In the genomic region with DNA sequence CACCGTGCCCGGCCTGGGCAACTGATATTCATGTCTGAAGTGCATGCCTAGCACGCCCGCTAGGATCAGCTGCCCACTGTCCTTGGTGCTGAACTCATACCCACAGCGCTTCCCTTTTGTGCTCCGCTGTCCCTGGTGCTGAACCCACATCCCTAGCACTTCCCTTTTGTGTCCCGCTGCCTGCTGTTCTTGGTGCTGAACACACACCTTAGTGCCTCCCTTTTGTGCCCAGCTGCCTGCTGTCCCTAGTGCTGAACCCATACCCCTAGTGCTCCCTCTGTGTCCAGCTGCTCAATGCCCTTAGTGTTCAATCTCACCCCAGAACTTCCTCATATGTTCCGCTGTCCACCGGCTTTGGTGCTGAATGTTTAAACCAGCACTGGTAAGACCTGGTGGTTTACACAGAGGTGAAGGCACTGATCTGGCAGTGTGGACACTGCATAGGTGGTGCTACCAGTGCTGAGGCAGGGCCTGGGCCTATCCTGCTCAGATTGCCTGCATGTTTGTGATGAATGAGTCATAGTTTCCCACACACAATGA, we compare ENCODE assay signal across 1 cellular context.
A peak's percentile ranks its signal among the peaks of the same experiment; 100 is the strongest.
TF ChIP-seq lines count a peak whose summit lies in the region.

No MANE protein-coding gene starts in this region.

TF ChIP-seq in A549, 52 proteins besides CTCF, POLR2A, EP300 and RAD21 (continued from another document):
- TF ChIP-seq, protein P1, sequence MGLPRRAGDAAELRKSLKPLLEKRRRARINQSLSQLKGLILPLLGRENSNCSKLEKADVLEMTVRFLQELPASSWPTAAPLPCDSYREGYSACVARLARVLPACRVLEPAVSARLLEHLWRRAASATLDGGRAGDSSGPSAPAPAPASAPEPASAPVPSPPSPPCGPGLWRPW (IDR thresholded peaks at IDR 0.05), result no peak
- TF ChIP-seq NR3C1 (IDR thresholded peaks at IDR 0.05), result no peak
- peak; percentile 90 for TF ChIP-seq RCOR1 (IDR thresholded peaks at IDR 0.05; ENCODE audit: low read depth, low read length)
- TF ChIP-seq ZSCAN20 (CRISPR knock-in tag; IDR thresholded peaks at IDR 0.05), result peak; percentile 99
- TF ChIP-seq, protein P2, sequence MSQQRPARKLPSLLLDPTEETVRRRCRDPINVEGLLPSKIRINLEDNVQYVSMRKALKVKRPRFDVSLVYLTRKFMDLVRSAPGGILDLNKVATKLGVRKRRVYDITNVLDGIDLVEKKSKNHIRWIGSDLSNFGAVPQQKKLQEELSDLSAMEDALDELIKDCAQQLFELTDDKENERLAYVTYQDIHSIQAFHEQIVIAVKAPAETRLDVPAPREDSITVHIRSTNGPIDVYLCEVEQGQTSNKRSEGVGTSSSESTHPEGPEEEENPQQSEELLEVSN (IDR thresholded peaks at IDR 0.05; ENCODE audit: borderline replicate concordance, low read depth), result no peak
- TF ChIP-seq, protein P3, sequence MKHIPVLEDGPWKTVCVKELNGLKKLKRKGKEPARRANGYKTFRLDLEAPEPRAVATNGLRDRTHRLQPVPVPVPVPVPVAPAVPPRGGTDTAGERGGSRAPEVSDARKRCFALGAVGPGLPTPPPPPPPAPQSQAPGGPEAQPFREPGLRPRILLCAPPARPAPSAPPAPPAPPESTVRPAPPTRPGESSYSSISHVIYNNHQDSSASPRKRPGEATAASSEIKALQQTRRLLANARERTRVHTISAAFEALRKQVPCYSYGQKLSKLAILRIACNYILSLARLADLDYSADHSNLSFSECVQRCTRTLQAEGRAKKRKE (CRISPR knock-in tag; IDR thresholded peaks at IDR 0.05; ENCODE audit: low read depth), result peak; percentile 99
- TF ChIP-seq JUN (IDR thresholded peaks at IDR 0.05), result no peak
- TF ChIP-seq HEYL (CRISPR knock-in tag; IDR thresholded peaks at IDR 0.05), result peak; percentile 99
- peak; percentile 100 for TF ChIP-seq FOXS1 (CRISPR knock-in tag; IDR thresholded peaks at IDR 0.05)
- TF ChIP-seq GATA3 (IDR thresholded peaks at IDR 0.05; ENCODE audit: borderline replicate concordance), result no peak
- TF ChIP-seq RNF2 (IDR thresholded peaks at IDR 0.05; ENCODE audit: borderline replicate concordance, low read depth), result no peak
- TF ChIP-seq, protein P4, sequence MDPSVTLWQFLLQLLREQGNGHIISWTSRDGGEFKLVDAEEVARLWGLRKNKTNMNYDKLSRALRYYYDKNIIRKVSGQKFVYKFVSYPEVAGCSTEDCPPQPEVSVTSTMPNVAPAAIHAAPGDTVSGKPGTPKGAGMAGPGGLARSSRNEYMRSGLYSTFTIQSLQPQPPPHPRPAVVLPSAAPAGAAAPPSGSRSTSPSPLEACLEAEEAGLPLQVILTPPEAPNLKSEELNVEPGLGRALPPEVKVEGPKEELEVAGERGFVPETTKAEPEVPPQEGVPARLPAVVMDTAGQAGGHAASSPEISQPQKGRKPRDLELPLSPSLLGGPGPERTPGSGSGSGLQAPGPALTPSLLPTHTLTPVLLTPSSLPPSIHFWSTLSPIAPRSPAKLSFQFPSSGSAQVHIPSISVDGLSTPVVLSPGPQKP (IDR thresholded peaks at IDR 0.05; ENCODE audit: low read depth, low read length), result no peak
- TF ChIP-seq CHD2 (IDR thresholded peaks at IDR 0.05; ENCODE audit: low read length, partially characterized antibody), result no peak
- TF ChIP-seq MAFK (IDR thresholded peaks at IDR 0.05; ENCODE audit: partially characterized antibody), result no peak
- TF ChIP-seq RFX5 (IDR thresholded peaks at IDR 0.05), result 0 out of 2 replicates have a peak, but pooled peaks have one; percentile 24
- peak; percentile 100 for TF ChIP-seq HOXB5 (CRISPR knock-in tag; IDR thresholded peaks at IDR 0.05)
- TF ChIP-seq MAZ (IDR thresholded peaks at IDR 0.05; ENCODE audit: borderline replicate concordance, low read depth, low read length), result no peak
- TF ChIP-seq SMC3 (IDR thresholded peaks at IDR 0.05), result no peak
- peak; percentile 86 for TF ChIP-seq NPAS2 (CRISPR knock-in tag; IDR thresholded peaks at IDR 0.05; ENCODE audit: borderline replicate concordance)
- no peak for TF ChIP-seq JUNB (IDR thresholded peaks at IDR 0.05)
- no peak for TF ChIP-seq ZFP36 (IDR thresholded peaks at IDR 0.05; ENCODE audit: borderline replicate concordance, partially characterized antibody)
- TF ChIP-seq, protein P5, sequence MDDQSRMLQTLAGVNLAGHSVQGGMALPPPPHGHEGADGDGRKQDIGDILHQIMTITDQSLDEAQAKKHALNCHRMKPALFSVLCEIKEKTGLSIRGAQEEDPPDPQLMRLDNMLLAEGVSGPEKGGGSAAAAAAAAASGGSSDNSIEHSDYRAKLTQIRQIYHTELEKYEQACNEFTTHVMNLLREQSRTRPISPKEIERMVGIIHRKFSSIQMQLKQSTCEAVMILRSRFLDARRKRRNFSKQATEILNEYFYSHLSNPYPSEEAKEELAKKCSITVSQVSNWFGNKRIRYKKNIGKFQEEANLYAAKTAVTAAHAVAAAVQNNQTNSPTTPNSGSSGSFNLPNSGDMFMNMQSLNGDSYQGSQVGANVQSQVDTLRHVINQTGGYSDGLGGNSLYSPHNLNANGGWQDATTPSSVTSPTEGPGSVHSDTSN (IDR thresholded peaks at IDR 0.05), result no peak
- peak; percentile 96; the same call in 1 of the 2 replicates for TF ChIP-seq TFCP2L1 (CRISPR knock-in tag; IDR thresholded peaks at IDR 0.05)
- TF ChIP-seq BHLHE40 (IDR thresholded peaks at IDR 0.05; ENCODE audit: low read depth, low read length), result no peak
- no peak for TF ChIP-seq MYC (IDR thresholded peaks at IDR 0.05; ENCODE audit: borderline replicate concordance, low read length)
- TF ChIP-seq PHF8 (IDR thresholded peaks at IDR 0.05; ENCODE audit: borderline replicate concordance, low read depth), result no peak
- TF ChIP-seq POLR2AphosphoS2 (conservative IDR thresholded peaks at IDR 0.05; ENCODE audit: low read length), result no peak
- peak; percentile 99 for TF ChIP-seq ZNF302 (CRISPR knock-in tag; IDR thresholded peaks at IDR 0.05)
- TF ChIP-seq HDAC2 (IDR thresholded peaks at IDR 0.05), result peak; percentile 82; the same call in 1 of the 2 replicates
- no peak for TF ChIP-seq CBX2 (IDR thresholded peaks at IDR 0.05; ENCODE audit: borderline replicate concordance, low read depth)
- peak; percentile 48; the same call in 1 of the 2 replicates for TF ChIP-seq KDM1A (IDR thresholded peaks at IDR 0.05; ENCODE audit: low read depth)
- TF ChIP-seq CHD4 (IDR thresholded peaks at IDR 0.05; ENCODE audit: borderline replicate concordance), result no peak
- peak; percentile 97 for TF ChIP-seq HOXA7 (CRISPR knock-in tag; IDR thresholded peaks at IDR 0.05)
- TF ChIP-seq CBX8 (IDR thresholded peaks at IDR 0.05), result no peak
- no peak; the same call in 1 of the 2 replicates for TF ChIP-seq NFE2L2 (conservative IDR thresholded peaks at IDR 0.05; ENCODE audit: low read length)
- TF ChIP-seq, protein P6, sequence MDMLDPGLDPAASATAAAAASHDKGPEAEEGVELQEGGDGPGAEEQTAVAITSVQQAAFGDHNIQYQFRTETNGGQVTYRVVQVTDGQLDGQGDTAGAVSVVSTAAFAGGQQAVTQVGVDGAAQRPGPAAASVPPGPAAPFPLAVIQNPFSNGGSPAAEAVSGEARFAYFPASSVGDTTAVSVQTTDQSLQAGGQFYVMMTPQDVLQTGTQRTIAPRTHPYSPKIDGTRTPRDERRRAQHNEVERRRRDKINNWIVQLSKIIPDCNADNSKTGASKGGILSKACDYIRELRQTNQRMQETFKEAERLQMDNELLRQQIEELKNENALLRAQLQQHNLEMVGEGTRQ (IDR thresholded peaks at IDR 0.05), result no peak
- no peak for TF ChIP-seq SREBF2 (IDR thresholded peaks at IDR 0.05)
- no peak for TF ChIP-seq ZC3H11A (IDR thresholded peaks at IDR 0.05)
- TF ChIP-seq ESRRA (IDR thresholded peaks at IDR 0.05; ENCODE audit: borderline replicate concordance, low read length), result no peak
- TF ChIP-seq CEBPB (IDR thresholded peaks at IDR 0.05), result no peak
- TF ChIP-seq EHF (CRISPR knock-in tag; IDR thresholded peaks at IDR 0.05), result peak; percentile 100
- no peak for TF ChIP-seq FOSL2 (IDR thresholded peaks at IDR 0.05)
- TF ChIP-seq FOSL2 (CRISPR knock-in tag; IDR thresholded peaks at IDR 0.05), result peak; percentile 59; the same call in 1 of the 2 replicates
- TF ChIP-seq, protein P7, sequence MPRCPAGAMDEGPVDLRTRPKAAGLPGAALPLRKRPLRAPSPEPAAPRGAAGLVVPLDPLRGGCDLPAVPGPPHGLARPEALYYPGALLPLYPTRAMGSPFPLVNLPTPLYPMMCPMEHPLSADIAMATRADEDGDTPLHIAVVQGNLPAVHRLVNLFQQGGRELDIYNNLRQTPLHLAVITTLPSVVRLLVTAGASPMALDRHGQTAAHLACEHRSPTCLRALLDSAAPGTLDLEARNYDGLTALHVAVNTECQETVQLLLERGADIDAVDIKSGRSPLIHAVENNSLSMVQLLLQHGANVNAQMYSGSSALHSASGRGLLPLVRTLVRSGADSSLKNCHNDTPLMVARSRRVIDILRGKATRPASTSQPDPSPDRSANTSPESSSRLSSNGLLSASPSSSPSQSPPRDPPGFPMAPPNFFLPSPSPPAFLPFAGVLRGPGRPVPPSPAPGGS (IDR thresholded peaks at IDR 0.05), result no peak
- peak; percentile 98 for TF ChIP-seq FOSB (CRISPR knock-in tag; IDR thresholded peaks at IDR 0.05)
- TF ChIP-seq, protein P8, sequence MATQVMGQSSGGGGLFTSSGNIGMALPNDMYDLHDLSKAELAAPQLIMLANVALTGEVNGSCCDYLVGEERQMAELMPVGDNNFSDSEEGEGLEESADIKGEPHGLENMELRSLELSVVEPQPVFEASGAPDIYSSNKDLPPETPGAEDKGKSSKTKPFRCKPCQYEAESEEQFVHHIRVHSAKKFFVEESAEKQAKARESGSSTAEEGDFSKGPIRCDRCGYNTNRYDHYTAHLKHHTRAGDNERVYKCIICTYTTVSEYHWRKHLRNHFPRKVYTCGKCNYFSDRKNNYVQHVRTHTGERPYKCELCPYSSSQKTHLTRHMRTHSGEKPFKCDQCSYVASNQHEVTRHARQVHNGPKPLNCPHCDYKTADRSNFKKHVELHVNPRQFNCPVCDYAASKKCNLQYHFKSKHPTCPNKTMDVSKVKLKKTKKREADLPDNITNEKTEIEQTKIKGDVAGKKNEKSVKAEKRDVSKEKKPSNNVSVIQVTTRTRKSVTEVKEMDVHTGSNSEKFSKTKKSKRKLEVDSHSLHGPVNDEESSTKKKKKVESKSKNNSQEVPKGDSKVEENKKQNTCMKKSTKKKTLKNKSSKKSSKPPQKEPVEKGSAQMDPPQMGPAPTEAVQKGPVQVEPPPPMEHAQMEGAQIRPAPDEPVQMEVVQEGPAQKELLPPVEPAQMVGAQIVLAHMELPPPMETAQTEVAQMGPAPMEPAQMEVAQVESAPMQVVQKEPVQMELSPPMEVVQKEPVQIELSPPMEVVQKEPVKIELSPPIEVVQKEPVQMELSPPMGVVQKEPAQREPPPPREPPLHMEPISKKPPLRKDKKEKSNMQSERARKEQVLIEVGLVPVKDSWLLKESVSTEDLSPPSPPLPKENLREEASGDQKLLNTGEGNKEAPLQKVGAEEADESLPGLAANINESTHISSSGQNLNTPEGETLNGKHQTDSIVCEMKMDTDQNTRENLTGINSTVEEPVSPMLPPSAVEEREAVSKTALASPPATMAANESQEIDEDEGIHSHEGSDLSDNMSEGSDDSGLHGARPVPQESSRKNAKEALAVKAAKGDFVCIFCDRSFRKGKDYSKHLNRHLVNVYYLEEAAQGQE (IDR thresholded peaks at IDR 0.05), result peak; percentile 99
- peak; percentile 100 for TF ChIP-seq HOXB13 (CRISPR knock-in tag; IDR thresholded peaks at IDR 0.05; ENCODE audit: low read depth)
- peak; percentile 99 for TF ChIP-seq TP53 (CRISPR knock-in tag; IDR thresholded peaks at IDR 0.05)
